In genomic region chr6:124036384-124036783, GRCh38 we compare ENCODE assay signal across 28 cellular contexts.
"Had no signal": no experiment of that assay in that cellular context is flagged by ENCODE, and none has a peak within 500 bp of the region (broad histone marks: within the 10 kb centered on the region; RNA-seq: fewer than 3 reads in every experiment).

No MANE protein-coding gene starts in this region.

- ATAC-seq: activated T-cell treated with anti-CD3 and anti-CD28 coated beads, Interleukin-2, amount 50 U/mL, for 72 hours; esophagus mucosa; WTC11 had no signal

- H3K27me3 ChIP-seq: brain microvascular endothelial cell, dorsolateral prefrontal cortex had no signal

- H3K36me3 ChIP-seq: brain microvascular endothelial cell had no signal

- H3K27ac ChIP-seq: brain microvascular endothelial cell, coronary artery, dorsolateral prefrontal cortex, VCaP had no signal

- H3K4me3 ChIP-seq: coronary artery, dorsolateral prefrontal cortex had no signal

- DNase-seq: activated CD4-positive, alpha-beta memory T cell treated with anti-CD3 and anti-CD28 coated beads, Interleukin-2, amount 10 ng/mL, durations not matched to agents 7 days and 5 days; activated CD4-positive, alpha-beta T cell treated with anti-CD3 and anti-CD28 coated beads for 1 hour; activated CD4-positive, alpha-beta T cell treated with anti-CD3 and anti-CD28 coated beads for 4 hours; activated CD4-positive, alpha-beta T cell treated with anti-CD3 and anti-CD28 coated beads, Interleukin-2, amount 10 ng/mL, durations not matched to agents 7 days and 5 days; activated CD4-positive, alpha-beta T cell treated with anti-CD3 and anti-CD28 coated beads, Interleukin-2, amount 50 U/mL, for 4 hours; activated CD8-positive, alpha-beta memory T cell treated with anti-CD3 and anti-CD28 coated beads, Interleukin-2, amount 50 U/mL, for 48 hours; activated gamma-delta T cell; activated naive CD4-positive, alpha-beta T cell; activated naive CD4-positive, alpha-beta T cell treated with anti-CD3 and anti-CD28 coated beads, Interleukin-2, amount 50 U/mL, for 16 hours; activated T-cell treated with anti-CD3 and anti-CD28 coated beads for 4 hours; activated T-cell treated with anti-CD3 and anti-CD28 coated beads, Interleukin-2, amount 50 U/mL, for 24 hours; activated T-cell treated with anti-CD3 and anti-CD28 coated beads, Interleukin-2, amount 50 U/mL, for 72 hours; amniotic stem cell; anterior cingulate cortex; brain microvascular endothelial cell; dorsolateral prefrontal cortex; effector memory CD4-positive, alpha-beta T cell; endodermal cell; foreskin fibroblast; head of caudate nucleus; T-helper 2 cell had no signal

- FAIRE-seq: astrocyte, bronchial epithelial cell, frontal cortex had no signal
